In the genomic region with DNA sequence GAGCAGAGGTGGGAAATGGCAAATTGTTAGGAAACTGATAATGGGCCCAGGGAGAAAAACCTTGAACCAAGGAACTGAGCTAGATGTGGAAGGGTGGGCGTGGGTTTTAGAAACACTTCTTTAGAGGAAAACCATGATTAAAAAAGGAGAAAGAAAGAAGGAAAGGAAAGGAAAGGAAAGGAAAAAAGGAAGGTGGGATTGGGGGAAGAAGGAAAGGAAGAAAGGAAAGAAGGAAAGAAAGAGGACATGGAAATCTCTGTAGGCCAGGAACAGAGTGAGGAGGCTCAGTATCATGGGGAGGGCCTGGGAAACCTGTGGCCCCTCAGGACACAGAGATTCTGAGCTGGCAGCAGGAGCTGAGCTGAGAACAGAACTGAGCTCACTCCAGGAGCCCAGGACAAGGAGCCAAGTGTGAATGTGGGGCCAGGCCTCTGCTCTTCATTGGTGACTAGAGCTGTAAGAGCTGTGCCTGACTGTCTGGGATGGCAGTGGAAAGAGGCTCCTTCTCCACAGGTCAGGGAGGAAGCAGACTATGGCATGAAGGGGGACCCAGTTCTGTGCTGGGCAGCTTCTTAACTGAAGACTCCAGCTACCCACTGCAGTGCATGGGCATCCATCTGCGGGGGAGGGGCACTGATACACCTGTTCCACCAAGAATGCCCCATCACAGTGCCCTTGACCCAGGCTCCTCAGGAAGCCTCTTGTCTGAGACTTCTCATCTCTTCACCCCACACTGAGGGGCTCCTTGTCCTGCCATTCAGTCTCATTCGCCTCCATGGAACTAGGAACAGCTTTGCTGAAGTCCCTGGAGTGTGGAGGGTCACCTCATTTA, we compare ENCODE assay signal across 1 cellular context.
TF ChIP-seq lines count a peak whose summit lies in the region.

No MANE protein-coding gene starts in this region.

TF ChIP-seq in neural cell, 6 proteins besides CTCF, POLR2A, EP300 and RAD21 (continued from another document):
- TF ChIP-seq POLR2AphosphoS5 (IDR thresholded peaks at IDR 0.05) = no peak
